In genomic region chr2:119590873-119591272, GRCh38 we compare ENCODE assay signal across 29 cellular contexts. TPM values are rescaled to one million over a fixed set of nuclear protein-coding genes. Genes with fewer than 3 reads are reported as not detected.
"Had no signal": no experiment of that assay in that cellular context is flagged by ENCODE, and none has a peak within 500 bp of the region (broad histone marks: within the 10 kb centered on the region; RNA-seq: fewer than 3 reads in every experiment).

No MANE protein-coding gene starts in this region.

- H3K9me3 ChIP-seq: esophagus muscularis mucosa, heart right ventricle, lower lobe of right lung, psoas muscle, sigmoid colon, testis, tibial artery had no signal

- H3K27ac ChIP-seq: coronary artery, esophagus muscularis mucosa, heart right ventricle, lower lobe of right lung, psoas muscle, sigmoid colon, testis, tibial artery had no signal

- H3K4me3 ChIP-seq: coronary artery, esophagus muscularis mucosa, heart right ventricle, lower lobe of right lung, psoas muscle, sigmoid colon, testis, tibial artery had no signal

- H3K36me3 ChIP-seq: esophagus muscularis mucosa, heart right ventricle, lower lobe of right lung, sigmoid colon, tibial artery had no signal

- H3K27me3 ChIP-seq: esophagus muscularis mucosa, heart right ventricle, sigmoid colon, testis had no signal

- H3K4me1 ChIP-seq: esophagus muscularis mucosa, lower lobe of right lung, psoas muscle, testis, tibial artery had no signal

- ATAC-seq: lower lobe of right lung; naive thymus-derived CD8-positive, alpha-beta T cell; psoas muscle; stimulated activated memory B cell treated with anti-CD40 and anti-IgM and Interleukin-4, amounts not matched to agents 10 μg/mL and 1 μg/mL and 100 μg/mL, for 72 hours; stimulated activated naive CD8-positive, alpha-beta T cell treated with anti-CD3 and anti-CD28 coated beads, Interleukin-15, Interleukin-2, amounts not matched to agents 100 U/mL and 50 U/mL, for 24 hours had no signal

- DNase-seq: dermis blood vessel endothelial cell; effector memory CD4-positive, alpha-beta T cell; foreskin melanocyte; glutamatergic neuron; heart right ventricle; left ventricle myocardium superior; lower lobe of right lung; naive thymus-derived CD8-positive, alpha-beta T cell; nephron progenitor cell; nucleus accumbens; posterior cingulate gyrus; psoas muscle; right cardiac atrium; sigmoid colon; stimulated activated CD4-positive, alpha-beta T cell treated with anti-CD3 and anti-CD28 coated beads, Interleukin-2, amount 100 ng/mL, for 24 hours; stimulated activated CD4-positive, alpha-beta T cell treated with anti-CD3 and anti-CD28 coated beads, Interleukin-4, amount 100 ng/mL, for 4 hours; stimulated activated naive CD8-positive, alpha-beta T cell treated with anti-CD3 and anti-CD28 coated beads, Interleukin-15, Interleukin-2, amounts not matched to agents 100 U/mL and 50 U/mL, for 24 hours; substantia nigra; testis; tibial artery had no signal

- FAIRE-seq: endothelial cell of umbilical vein, keratinocyte had no signal

RNA-seq across cellular contexts. Expression of gene CFAP221, which starts 46.6 kb away (rescaled TPM):
- total RNA-seq: endothelial cell of umbilical vein; epithelial cell of proximal tubule; fibroblast of lung; myocyte; naive thymus-derived CD8-positive, alpha-beta T cell; osteocyte; sigmoid colon had no signal
- polyA plus RNA-seq: keratinocyte; naive thymus-derived CD8-positive, alpha-beta T cell; psoas muscle had no signal
